22 cellular contexts compared by ENCODE assay signal in the genomic region with DNA sequence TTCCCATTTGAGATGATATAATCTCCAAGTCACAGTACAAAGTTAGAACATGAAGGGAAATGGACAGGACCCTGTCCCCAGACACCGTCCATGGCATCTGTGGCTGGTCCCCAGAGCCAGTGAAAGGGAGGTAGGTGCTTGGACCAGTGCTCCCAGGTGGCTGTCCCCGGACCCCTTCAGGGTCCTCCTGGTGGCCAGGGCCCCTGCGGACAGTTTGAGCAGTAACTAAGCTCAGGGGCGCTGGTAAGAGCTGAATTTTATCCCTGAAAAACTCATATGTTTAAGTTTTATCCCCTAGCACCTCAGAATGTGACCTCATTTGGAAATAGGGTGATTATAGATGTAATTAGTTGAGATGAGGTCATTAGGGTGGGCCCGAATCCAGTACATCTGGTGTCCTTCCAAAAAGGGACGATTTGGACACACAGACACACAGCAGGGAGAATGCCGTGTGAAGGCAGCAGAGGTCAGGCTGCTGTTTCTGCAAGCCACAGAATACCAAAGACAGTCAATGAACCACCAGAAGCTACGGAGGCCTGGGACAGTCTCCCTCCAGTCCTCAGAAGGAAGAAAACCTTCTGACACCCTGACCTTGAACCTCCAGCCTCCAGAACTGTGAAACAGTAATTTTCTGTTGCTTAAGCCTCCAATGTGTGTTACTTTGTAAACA.
"Had no signal": no experiment of that assay in that cellular context is flagged by ENCODE, and none has a peak within 500 bp of the region (broad histone marks: within the 10 kb centered on the region; RNA-seq: fewer than 3 reads in every experiment).

No MANE protein-coding gene starts in this region.

- H3K9ac ChIP-seq: parathyroid adenoma had no signal

- ATAC-seq: activated CD8-positive, alpha-beta T cell treated with anti-CD3 and anti-CD28 coated beads, Interleukin-2, amount 10 ng/mL, durations not matched to agents 7 days and 5 days; activated naive CD4-positive, alpha-beta T cell treated with anti-CD3 and anti-CD28 coated beads, Interleukin-2, amount 50 U/mL, for 72 hours; activated T-helper 17 cell treated with anti-CD3 and anti-CD28 coated beads, Interleukin-2, amount 50 U/mL, for 72 hours; heart left ventricle; left ventricle myocardium superior; natural killer cell; right cardiac atrium; stimulated activated effector memory CD8-positive, alpha-beta T cell treated with anti-CD3 and anti-CD28 coated beads, Interleukin-12 subunit alpha, Interleukin-12 subunit beta, amount 100 ng/mL, for 72 hours had no signal

- DNase-seq: activated CD4-positive, alpha-beta T cell treated with anti-CD3 and anti-CD28 coated beads for 1 hour; activated CD4-positive, alpha-beta T cell treated with anti-CD3 and anti-CD28 coated beads, Interleukin-2, amount 50 U/mL, for 1 hour; activated CD8-positive, alpha-beta T cell treated with anti-CD3 and anti-CD28 coated beads, Interleukin-2, amount 10 ng/mL, durations not matched to agents 7 days and 5 days; activated T-cell treated with anti-CD3 and anti-CD28 coated beads, Interleukin-2, amount 50 U/mL, for 24 hours; central memory CD4-positive, alpha-beta T cell; effector memory CD4-positive, alpha-beta T cell; heart left ventricle; left ventricle myocardium superior; mammary epithelial cell; midbrain; natural killer cell; right cardiac atrium; stimulated activated CD4-positive, alpha-beta T cell treated with anti-CD3 and anti-CD28 coated beads, Interleukin-12 subunit alpha, Interleukin-12 subunit beta, amount 100 ng/mL, for 4 hours; stimulated activated CD4-positive, alpha-beta T cell treated with anti-CD3 and anti-CD28 coated beads, Interleukin-2, amount 100 ng/mL, for 24 hours; stomach; transverse colon had no signal

- H3K79me2 ChIP-seq: parathyroid adenoma had no signal

- H3K4me3 ChIP-seq: esophagus muscularis mucosa, heart left ventricle, stomach, suprapubic skin, transverse colon had no signal

- H3K36me3 ChIP-seq: esophagus muscularis mucosa, heart left ventricle, stomach, suprapubic skin, transverse colon had no signal

- H3K27ac ChIP-seq: esophagus muscularis mucosa, heart left ventricle, parathyroid adenoma, stomach, suprapubic skin, transverse colon had no signal

- H3K9me3 ChIP-seq: esophagus muscularis mucosa, transverse colon had no signal

- H3K4me1 ChIP-seq: esophagus muscularis mucosa, heart left ventricle, parathyroid adenoma, stomach, suprapubic skin, transverse colon had no signal

- H2AFZ ChIP-seq: parathyroid adenoma had no signal

- H3K27me3 ChIP-seq: esophagus muscularis mucosa, heart left ventricle, stomach, suprapubic skin, transverse colon had no signal
